In genomic region chr22:25069426-25069757, GRCh38 we compare ENCODE assay signal across 19 cellular contexts.
DNase-seq lines count a peak whose midpoint lies in the region; ATAC-seq and TF ChIP-seq lines count a peak whose summit lies in the region.
"Had no signal": no experiment of that assay in that cellular context is flagged by ENCODE, and none has a peak within 500 bp of the region (broad histone marks: within the 10 kb centered on the region; RNA-seq: fewer than 3 reads in every experiment).

No MANE protein-coding gene starts in this region.

- DNase-seq in activated naive CD4-positive, alpha-beta T cell treated with anti-CD3 and anti-CD28 coated beads for 36 hours, result no peak
- DNase-seq in activated naive CD4-positive, alpha-beta T cell (lab: John Stamatoyannopoulos, UW), result no peak
- no peak for DNase-seq in T-helper 17 cell
- no peak for DNase-seq in coronary artery (ENCODE audit: low spot score)
- no peak for DNase-seq in stimulated activated naive CD8-positive, alpha-beta T cell treated with anti-CD3 and anti-CD28 coated beads, Interleukin-15, amount 100 ng/mL, for 72 hours
- DNase-seq in COLO668 (lab: John Stamatoyannopoulos, UW; ENCODE audit: unreplicated experiment), result no peak
- DNase-seq in cerebellum (ENCODE audit: low spot score), result no peak
- no peak for DNase-seq in nephron progenitor cell
- DNase-seq: COR-L47, midbrain, NCI-H146, NCI-H226, stomach had no signal

- H3K9me3 Mint-ChIP-seq in activated naive CD4-positive, alpha-beta T cell treated with anti-CD3 and anti-CD28 coated beads for 36 hours, result no peaks in the 10 kb centered on the region
- no peaks in the 10 kb centered on the region for H3K9me3 Mint-ChIP-seq in stimulated activated naive CD8-positive, alpha-beta T cell treated with anti-CD3 and anti-CD28 coated beads, Interleukin-15, amount 100 ng/mL, for 72 hours
- H3K9me3 Mint-ChIP-seq in nephron progenitor cell, result no peaks in the 10 kb centered on the region
- H3K9me3 Mint-ChIP-seq: GM23338 had no signal

- TF ChIP-seq CTCF in coronary artery (IDR thresholded peaks at IDR 0.05), result no peak
- TF ChIP-seq CTCF in nephron progenitor cell (IDR thresholded peaks at IDR 0.05), result no peak

- intact Hi-C loops in activated naive CD4-positive, alpha-beta T cell treated with anti-CD3 and anti-CD28 coated beads for 36 hours (cut with micrococcal nuclease), result loop anchor here (2.0 to 10.0 kb wide), 6 partner anchors 41 to 795 kb away; partner anchors contain the start of genes ADORA2A, GRK3 and SPECC1L

- H3K9me3 ChIP-seq in T-helper 17 cell (ENCODE audit: control insufficient read depth, low read length, poor library complexity, severe bottlenecking), result no peaks in the 10 kb centered on the region
- H3K9me3 ChIP-seq: breast epithelium, gastroesophageal sphincter, stomach, vagina had no signal

- H3K4me3 ChIP-seq in coronary artery, result peak overlapping the region; percentile 70
- H3K4me3 ChIP-seq: GM23338, SK-N-MC had no signal

- H3K4me3 Mint-ChIP-seq in activated naive CD4-positive, alpha-beta T cell treated with anti-CD3 and anti-CD28 coated beads for 36 hours, result peak overlapping the region; percentile 79
- H3K4me3 Mint-ChIP-seq in T-helper 17 cell (peak overlapping the region; percentile 94), nephron progenitor cell (no peak overlapping the region)
- peak overlapping the region; percentile 91 for H3K4me3 Mint-ChIP-seq in stimulated activated naive CD8-positive, alpha-beta T cell treated with anti-CD3 and anti-CD28 coated beads, Interleukin-15, amount 100 ng/mL, for 72 hours
- H3K4me3 Mint-ChIP-seq: GM23338 had no signal

- CTCF ChIA-PET in activated naive CD4-positive, alpha-beta T cell treated with anti-CD3 and anti-CD28 coated beads for 36 hours (lab: Charles Lee), result interaction anchor here (1.1 to 4.3 kb wide), 6 partner anchors 8 to 497 kb away, joined by 3 to 21 read pairs (median 10); no protein-coding TSS in a partner anchor

- H3K36me3 Mint-ChIP-seq in activated naive CD4-positive, alpha-beta T cell treated with anti-CD3 and anti-CD28 coated beads for 36 hours (ENCODE audit: low read depth), result peaks cover 2% of the 10 kb centered on the region
- no peaks in the 10 kb centered on the region for H3K36me3 Mint-ChIP-seq in T-helper 17 cell (ENCODE audit: low read depth)
- no peaks in the 10 kb centered on the region for H3K36me3 Mint-ChIP-seq in nephron progenitor cell (ENCODE audit: low read depth)

- H3K27ac Mint-ChIP-seq in activated naive CD4-positive, alpha-beta T cell treated with anti-CD3 and anti-CD28 coated beads for 36 hours, result peak overlapping the region; percentile 90
- peak overlapping the region; percentile 99 for H3K27ac Mint-ChIP-seq in T-helper 17 cell
- peak overlapping the region; percentile 93 to 98 for H3K27ac Mint-ChIP-seq in stimulated activated naive CD8-positive, alpha-beta T cell treated with anti-CD3 and anti-CD28 coated beads, Interleukin-15, amount 100 ng/mL, for 72 hours
- H3K27ac Mint-ChIP-seq in nephron progenitor cell, result no peak overlapping the region
- H3K27ac Mint-ChIP-seq: GM23338 had no signal

- H3K27me3 Mint-ChIP-seq in activated naive CD4-positive, alpha-beta T cell treated with anti-CD3 and anti-CD28 coated beads for 36 hours (ENCODE audit: low read depth), result no peaks in the 10 kb centered on the region
- H3K27me3 Mint-ChIP-seq in T-helper 17 cell, result no peaks in the 10 kb centered on the region
- H3K27me3 Mint-ChIP-seq in stimulated activated naive CD8-positive, alpha-beta T cell treated with anti-CD3 and anti-CD28 coated beads, Interleukin-15, amount 100 ng/mL, for 72 hours, result no peaks in the 10 kb centered on the region
- H3K27me3 Mint-ChIP-seq in nephron progenitor cell (ENCODE audit: low read depth, poor library complexity), result peaks cover 6% of the 10 kb centered on the region

- no peak for ATAC-seq in T-helper 17 cell
- no peak for ATAC-seq in stimulated activated naive CD8-positive, alpha-beta T cell treated with anti-CD3 and anti-CD28 coated beads, Interleukin-15, amount 100 ng/mL, for 72 hours
- ATAC-seq: Panc1 had no signal

- peaks cover 81% of the 10 kb centered on the region for H3K4me1 Mint-ChIP-seq in activated naive CD4-positive, alpha-beta T cell treated with anti-CD3 and anti-CD28 coated beads for 36 hours (ENCODE audit: low read depth)
- H3K4me1 Mint-ChIP-seq in T-helper 17 cell (peaks cover 53% of the 10 kb centered on the region), nephron progenitor cell (peaks cover 28% of the 10 kb centered on the region)
- H3K4me1 Mint-ChIP-seq in stimulated activated naive CD8-positive, alpha-beta T cell treated with anti-CD3 and anti-CD28 coated beads, Interleukin-15, amount 100 ng/mL, for 72 hours, result peaks cover 93% of the 10 kb centered on the region

- peak overlapping the region; percentile 89 to 94 for H3K27ac ChIP-seq in coronary artery
- H3K27ac ChIP-seq: breast epithelium, SK-N-MC had no signal
